In genomic region chr17:42049834-42050359, GRCh38 we compare ENCODE assay signal across 10 cellular contexts. TPM values are rescaled to one million over a fixed set of nuclear protein-coding genes. Genes with fewer than 3 reads are reported as not detected.
DNase-seq lines count a peak whose midpoint lies in the region; ATAC-seq, FAIRE-seq and TF ChIP-seq lines count a peak whose summit lies in the region.
"Had no signal": no experiment of that assay in that cellular context is flagged by ENCODE, and none has a peak within 500 bp of the region (broad histone marks: within the 10 kb centered on the region; RNA-seq: fewer than 3 reads in every experiment).

No MANE protein-coding gene starts in this region.

- DNase-seq in GM12891 (ENCODE audit: insufficient read length, low spot score) = no peak
- DNase-seq in glutamatergic neuron = no peak
- peak; percentile 75 for DNase-seq in retina
- DNase-seq in NCI-H1417 treated with DMSO at 0.1 percent for 48 hours (lab: John Stamatoyannopoulos, UW) = no peak
- no peak for DNase-seq in NCI-H345 (lab: John Stamatoyannopoulos, UW)
- no peak for DNase-seq in NCI-H2196 treated with DMSO at 0.1 percent for 48 hours (lab: John Stamatoyannopoulos, UW; ENCODE audit: unreplicated experiment)
- DNase-seq: kidney glomerular epithelial cell had no signal

- H3K27ac Mint-ChIP-seq in glutamatergic neuron (ENCODE audit: unreplicated experiment) = no peak overlapping the region

- no peak for TF ChIP-seq CTCF in glutamatergic neuron (IDR thresholded peaks at IDR 0.05; ENCODE audit: partially characterized antibody, unreplicated experiment)

- H3K4me3 Mint-ChIP-seq in glutamatergic neuron (ENCODE audit: unreplicated experiment) = peak overlapping the region; percentile 87

- FAIRE-seq in GM12891 (lab: Jason Lieb, UNC) = peak; percentile 23

- ATAC-seq in SK-N-SH treated with all-trans-retinoic acid at 6 μM for 48 hours (peak; percentile 58), HG03520 (IDR thresholded peaks at IDR 0.05; ENCODE audit: unreplicated experiment) (no peak)

- TF ChIP-seq POLR2A in GM12891 (IDR thresholded peaks at IDR 0.05; ENCODE audit: low read depth, low read length) = no peak

- no peaks in the 10 kb centered on the region for H3K36me3 Mint-ChIP-seq in glutamatergic neuron (ENCODE audit: unreplicated experiment)

- H3K4me1 Mint-ChIP-seq in glutamatergic neuron (ENCODE audit: low read depth, unreplicated experiment) = peaks cover 7% of the 10 kb centered on the region

- peaks cover 17% of the 10 kb centered on the region for H3K27me3 Mint-ChIP-seq in glutamatergic neuron (ENCODE audit: unreplicated experiment)

- peaks cover 5% of the 10 kb centered on the region for H3K9me3 Mint-ChIP-seq in glutamatergic neuron (ENCODE audit: unreplicated experiment)

TF ChIP-seq in GM12891, 5 proteins besides CTCF, POLR2A, EP300 and RAD21:
- TF ChIP-seq POLR2AphosphoS5 (IDR thresholded peaks at IDR 0.05; ENCODE audit: low read depth, low read length) = no peak

TF ChIP-seq in SK-N-SH treated with all-trans-retinoic acid at 6 μM for 48 hours, 23 proteins besides CTCF, POLR2A, EP300 and RAD21:
- TF ChIP-seq PATZ1 (CRISPR knock-in tag; IDR thresholded peaks at IDR 0.05; ENCODE audit: borderline replicate concordance) = no peak
- TF ChIP-seq CSRNP3 (CRISPR knock-in tag; IDR thresholded peaks at IDR 0.05) = no peak
- TF ChIP-seq ZFP3 (CRISPR knock-in tag; IDR thresholded peaks at IDR 0.05) = no peak
- TF ChIP-seq TCF4 (CRISPR knock-in tag; IDR thresholded peaks at IDR 0.05; ENCODE audit: borderline replicate concordance) = no peak
- no peak for TF ChIP-seq ZNF8 (CRISPR knock-in tag; IDR thresholded peaks at IDR 0.05)
- no peak for TF ChIP-seq ARNTL (CRISPR knock-in tag; IDR thresholded peaks at IDR 0.05; ENCODE audit: borderline replicate concordance, low read depth)
- no peak for TF ChIP-seq ESRRG (CRISPR knock-in tag; IDR thresholded peaks at IDR 0.05)
- TF ChIP-seq BACH2 (CRISPR knock-in tag; IDR thresholded peaks at IDR 0.05; ENCODE audit: borderline replicate concordance) = no peak
- TF ChIP-seq CREB5 (CRISPR knock-in tag; IDR thresholded peaks at IDR 0.05; ENCODE audit: low read depth) = no peak
- no peak for TF ChIP-seq GLIS3 (CRISPR knock-in tag; IDR thresholded peaks at IDR 0.05)
- TF ChIP-seq ZNF70 (CRISPR knock-in tag; IDR thresholded peaks at IDR 0.05) = no peak

RNA-seq across cellular contexts. Expression of gene C17orf113, which starts 0.5 kb away (rescaled TPM):
- polyA plus RNA-seq in GM12891 (2012; ENCODE audit: low read depth, missing spikeins) = 0.19 TPM
- 2.4 TPM for total RNA-seq in glutamatergic neuron (ENCODE audit: unreplicated experiment)

RNA-seq across cellular contexts. Expression of gene NKIRAS2, which starts 30.0 kb away (rescaled TPM):
- 22.6 TPM for polyA plus RNA-seq in GM12891 (2012; ENCODE audit: low read depth, missing spikeins)
- total RNA-seq in glutamatergic neuron (ENCODE audit: unreplicated experiment) = 88.8 TPM

RNA-seq across cellular contexts. Expression of gene DNAJC7, which starts 32.7 kb away (rescaled TPM):
- 101 TPM for polyA plus RNA-seq in GM12891 (2012; ENCODE audit: low read depth, missing spikeins)
- 124 TPM for total RNA-seq in glutamatergic neuron (ENCODE audit: unreplicated experiment)

RNA-seq across cellular contexts. Expression of gene ZNF385C, which starts 48.4 kb away (rescaled TPM):
- 1.1 TPM for polyA plus RNA-seq in GM12891 (2012; ENCODE audit: low read depth, missing spikeins)
- total RNA-seq in glutamatergic neuron (ENCODE audit: unreplicated experiment) = 1.5 TPM
- total RNA-seq: HT1080 had no signal
